26 cellular contexts compared by ENCODE assay signal in the genomic region with DNA sequence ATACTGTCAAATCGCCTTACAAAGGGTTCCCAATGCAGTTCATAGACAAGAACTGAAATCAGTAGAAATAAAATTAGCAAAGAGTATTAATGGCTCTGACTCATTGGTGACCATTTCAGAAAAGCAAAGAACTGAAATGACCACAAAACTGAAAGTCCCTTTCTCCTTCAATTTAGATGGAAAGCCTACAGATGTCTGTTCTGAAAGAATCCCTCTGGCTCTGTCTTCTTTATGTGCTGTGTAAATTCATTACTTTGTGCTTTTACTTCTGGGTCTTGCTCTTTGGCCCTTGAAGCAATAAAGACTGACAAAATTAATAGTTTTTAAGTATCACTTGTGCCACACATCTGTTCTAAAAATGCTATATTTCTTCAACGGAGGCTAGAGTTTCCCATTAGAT.
DNase-seq lines count a peak whose midpoint lies in the region; ATAC-seq and TF ChIP-seq lines count a peak whose summit lies in the region.
"Had no signal": no experiment of that assay in that cellular context is flagged by ENCODE, and none has a peak within 500 bp of the region (broad histone marks: within the 10 kb centered on the region; RNA-seq: fewer than 3 reads in every experiment).

No MANE protein-coding gene starts in this region.

- no peaks in the 10 kb centered on the region; the same call in 1 of the 2 replicates for H3K4me1 ChIP-seq in IMR-90 (ENCODE audit: control insufficient read depth, insufficient read depth, low read length)
- peaks cover 13% of the 10 kb centered on the region for H3K4me1 ChIP-seq in osteoblast (ENCODE audit: insufficient read depth, low read length)
- no peaks in the 10 kb centered on the region for H3K4me1 ChIP-seq in psoas muscle
- H3K4me1 ChIP-seq in suprapubic skin, result no peaks in the 10 kb centered on the region
- H3K4me1 ChIP-seq: BLaER1 had no signal

- H3K18ac ChIP-seq in IMR-90 (ENCODE audit: low read depth, low read length), result no peak overlapping the region

- no peak for TF ChIP-seq EP300 in suprapubic skin (IDR thresholded peaks at IDR 0.05)

- no peak overlapping the region for H2AK9ac ChIP-seq in IMR-90 (replicated peaks; ENCODE audit: low read depth, low read length, poor library complexity)

- no peak overlapping the region for H3K23ac ChIP-seq in IMR-90 (ENCODE audit: low read depth, low read length)

- TF ChIP-seq RAD21 in IMR-90 (IDR thresholded peaks at IDR 0.05; ENCODE audit: low read length), result no peak

- H2BK120ac ChIP-seq in IMR-90 (ENCODE audit: low read depth, low read length), result no peak overlapping the region

- H3K27me3 Mint-ChIP-seq in activated CD4-positive, alpha-beta memory T cell treated with anti-CD3 and anti-CD28 coated beads for 36 hours, result peaks cover 16% of the 10 kb centered on the region

- no peaks in the 10 kb centered on the region for H3K36me3 Mint-ChIP-seq in activated CD4-positive, alpha-beta memory T cell treated with anti-CD3 and anti-CD28 coated beads for 36 hours
- H3K36me3 Mint-ChIP-seq: CD4-positive, CD25-positive, alpha-beta regulatory T cell; IgD-negative memory B cell had no signal

- H3K9me3 ChIP-seq in IMR-90 (ENCODE audit: control insufficient read depth, insufficient read depth, low read length) (no peaks in the 10 kb centered on the region), osteoblast (ENCODE audit: low read depth, low read length) (no peaks in the 10 kb centered on the region), psoas muscle (no peaks in the 10 kb centered on the region), suprapubic skin (no peaks in the 10 kb centered on the region)
- H3K9me3 ChIP-seq: BLaER1, SJSA1 had no signal

- H3K9me3 Mint-ChIP-seq in activated CD4-positive, alpha-beta memory T cell treated with anti-CD3 and anti-CD28 coated beads for 36 hours, result no peaks in the 10 kb centered on the region
- H3K9me3 Mint-ChIP-seq: CD4-positive, CD25-positive, alpha-beta regulatory T cell; IgD-negative memory B cell had no signal

- no peaks in the 10 kb centered on the region for H3K4me1 Mint-ChIP-seq in activated CD4-positive, alpha-beta memory T cell treated with anti-CD3 and anti-CD28 coated beads for 36 hours (ENCODE audit: low read depth)
- H3K4me1 Mint-ChIP-seq: CD4-positive, CD25-positive, alpha-beta regulatory T cell had no signal

- no peak overlapping the region for H3K9ac ChIP-seq in IMR-90 (ENCODE audit: low read depth, low read length)
- H3K9ac ChIP-seq: BLaER1, KMS-11 had no signal

- H3K4ac ChIP-seq in IMR-90 (ENCODE audit: low read depth, low read length), result no peak overlapping the region

- POLR2A ChIA-PET in IMR-90 (lab: Charles Lee; ENCODE audit: unreplicated experiment), result no interaction called here
- POLR2A ChIA-PET in activated CD4-positive, alpha-beta memory T cell treated with anti-CD3 and anti-CD28 coated beads for 36 hours (lab: Charles Lee), result no interaction called here

- intact Hi-C loops in IMR-90 (cut with micrococcal nuclease), result no loop called here
- intact Hi-C loops in activated CD4-positive, alpha-beta memory T cell treated with anti-CD3 and anti-CD28 coated beads for 36 hours (cut with micrococcal nuclease), result no loop called here
- intact Hi-C loops in psoas muscle (cut with DNase I), result no loop called here

- no peaks in the 10 kb centered on the region for H3K79me2 ChIP-seq in osteoblast (ENCODE audit: insufficient read depth, low read length)

- dilution Hi-C loops in IMR-90 (cut with HindIII; ENCODE audit: low sequenced_read_pairs, unreplicated experiment), result no loop called here

- H3K27ac Mint-ChIP-seq in activated CD4-positive, alpha-beta memory T cell treated with anti-CD3 and anti-CD28 coated beads for 36 hours, result no peak overlapping the region
- H3K27ac Mint-ChIP-seq: CD4-positive, CD25-positive, alpha-beta regulatory T cell; IgD-negative memory B cell had no signal

- H2AFZ ChIP-seq in IMR-90 (replicated peaks; ENCODE audit: low read length, poor library complexity) (no peak overlapping the region), osteoblast (ENCODE audit: low read length) (peak overlapping the region; percentile 27)
- H2AFZ ChIP-seq: PC-9 had no signal

- H3K36me3 ChIP-seq in IMR-90 (ENCODE audit: control insufficient read depth, insufficient read depth, low read length) (no peaks in the 10 kb centered on the region), osteoblast (ENCODE audit: insufficient read depth, low read length) (no peaks in the 10 kb centered on the region), psoas muscle (ENCODE audit: insufficient read depth in 1 of 2, low read depth in 1 of 2) (no peaks in the 10 kb centered on the region), suprapubic skin (no peaks in the 10 kb centered on the region)
- H3K36me3 ChIP-seq: BLaER1, SJSA1 had no signal

- H3K56ac ChIP-seq in IMR-90 (ENCODE audit: extremely low read depth, insufficient read depth, low read length), result no peak overlapping the region

- H4K91ac ChIP-seq in IMR-90 (ENCODE audit: insufficient read depth, low read depth, low read length), result no peak overlapping the region

- BruUV-seq in IMR-90 (replicated peaks; lab: Mats Ljungman, UMichigan), result no TSS peak

- no CpG with 5 or more reads among the region's 2 CpGs for WGBS in IMR-90 (ENCODE audit: extremely low coverage in 2 of 2, insufficient read length in 1 of 2), 2 experiments
- WGBS in psoas muscle, 3 donors, result 76 to 77% (median 77%) methylated on average over 2 of the region's 2 CpGs
- 79% methylated on average over 2 of the region's 2 CpGs for WGBS in suprapubic skin

- no peak overlapping the region for H3K14ac ChIP-seq in IMR-90 (replicated peaks; ENCODE audit: low read depth, low read length)

- no peaks in the 10 kb centered on the region for H3K79me1 ChIP-seq in IMR-90 (ENCODE audit: low read depth in 1 of 2, low read length in 2 of 2)

- no peaks in the 10 kb centered on the region for H3K9me1 ChIP-seq in IMR-90 (ENCODE audit: insufficient read depth, low read length)

- H2AK5ac ChIP-seq in IMR-90 (ENCODE audit: low read depth, low read length), result no peak overlapping the region

- H4K20me1 ChIP-seq in IMR-90 (ENCODE audit: insufficient read depth, low read length) (no peaks in the 10 kb centered on the region), osteoblast (ENCODE audit: insufficient read depth, low read length) (no peaks in the 10 kb centered on the region)
- H4K20me1 ChIP-seq: BLaER1 had no signal

- no peak overlapping the region for H2BK15ac ChIP-seq in IMR-90 (ENCODE audit: low read depth, low read length)

- H3K27ac ChIP-seq in IMR-90 (ENCODE audit: insufficient read depth, low read length), result no peak overlapping the region
- no peak overlapping the region for H3K27ac ChIP-seq in osteoblast (ENCODE audit: low read depth, low read length)
- no peak overlapping the region for H3K27ac ChIP-seq in psoas muscle
- no peak overlapping the region for H3K27ac ChIP-seq in suprapubic skin
- H3K27ac ChIP-seq: BLaER1, KMS-11, PC-9, SJSA1 had no signal

- ATAC-seq in IMR-90 (ENCODE audit: low read depth) (no peak), SK-N-SH treated with all-trans-retinoic acid at 6 μM for 48 hours (peak; percentile 32), psoas muscle (no peak)
- ATAC-seq: GM12878, HCT116 had no signal

- TF ChIP-seq CTCF in IMR-90 (conservative IDR thresholded peaks at IDR 0.05; ENCODE audit: low read depth, low read length), result no peak
- TF ChIP-seq CTCF in osteoblast (IDR thresholded peaks at IDR 0.05; ENCODE audit: extremely low read depth, low read depth, low read length), result no peak
- TF ChIP-seq CTCF in psoas muscle (IDR thresholded peaks at IDR 0.05), result no peak
- TF ChIP-seq CTCF in suprapubic skin (IDR thresholded peaks at IDR 0.05), result no peak

- H3K4me2 ChIP-seq in IMR-90 (ENCODE audit: low read depth, low read length) (no peak overlapping the region), osteoblast (ENCODE audit: insufficient read depth, low read length) (peak overlapping the region; percentile 13)
- H3K4me2 ChIP-seq: BLaER1, KMS-11, PC-9 had no signal

- in situ Hi-C loops in IMR-90 (cut with MboI; ENCODE audit: low sequenced_read_pairs), result no loop called here

- no peak overlapping the region for H2BK20ac ChIP-seq in IMR-90 (ENCODE audit: low read depth, low read length)

- DNase-seq in AG08395 (ENCODE audit: low spot score), result peak; percentile 2
- peak; percentile 12 for DNase-seq in IMR-90
- no peak for DNase-seq in osteoblast (ENCODE audit: insufficient read length, low spot score, missing footprints)
- DNase-seq in activated CD4-positive, alpha-beta memory T cell treated with anti-CD3 and anti-CD28 coated beads for 36 hours, result no peak
- DNase-seq in COLO668 (lab: John Stamatoyannopoulos, UW; ENCODE audit: unreplicated experiment), result no peak
- no peak for DNase-seq in psoas muscle
- no peak for DNase-seq in suprapubic skin (ENCODE audit: low spot score in 2 of 2)
- DNase-seq: 8988T; CD4-positive, CD25-positive, alpha-beta regulatory T cell; NCI-H1105; NCI-H1436 treated with DMSO at 0.1 percent for 48 hours; NCI-H187 treated with DMSO at 0.1 percent for 48 hours; NCI-H2171 treated with DMSO at 0.1 percent for 48 hours; NCI-H345; NCI-H510A treated with DMSO at 0.1 percent for 48 hours; NCI-H774; PC-9; Right ventricle myocardium superior; RPMI8226 had no signal

- TF ChIP-seq POLR2A in IMR-90 (IDR thresholded peaks at IDR 0.05; ENCODE audit: low read depth, low read length) (no peak), suprapubic skin (IDR thresholded peaks at IDR 0.05) (no peak)

- H3K4me3 Mint-ChIP-seq in activated CD4-positive, alpha-beta memory T cell treated with anti-CD3 and anti-CD28 coated beads for 36 hours, result no peak overlapping the region
- H3K4me3 Mint-ChIP-seq: CD4-positive, CD25-positive, alpha-beta regulatory T cell; IgD-negative memory B cell had no signal

- H2BK5ac ChIP-seq in IMR-90 (ENCODE audit: low read depth, low read length, poor library complexity, severe bottlenecking), result no peak overlapping the region

- no peak overlapping the region for H4K8ac ChIP-seq in IMR-90 (ENCODE audit: low read depth in 2 of 2, low read length in 2 of 2)

- CTCF ChIA-PET in IMR-90 (lab: Yijun Ruan, JAX), result no interaction called here
- CTCF ChIA-PET in activated CD4-positive, alpha-beta memory T cell treated with anti-CD3 and anti-CD28 coated beads for 36 hours (lab: Charles Lee), result no interaction called here

- H4K5ac ChIP-seq in IMR-90 (ENCODE audit: low read depth, low read length), result no peak overlapping the region

- H3K27me3 ChIP-seq in IMR-90 (ENCODE audit: control insufficient read depth, insufficient read depth, low read length) (peaks cover 3% of the 10 kb centered on the region), osteoblast (ENCODE audit: insufficient read depth, low read length) (no peaks in the 10 kb centered on the region), psoas muscle (ENCODE audit: insufficient read depth in 3 of 3, low read length in 2 of 3) (no peaks in the 10 kb centered on the region), suprapubic skin (peaks cover 3% of the 10 kb centered on the region)
- H3K27me3 ChIP-seq: BLaER1, SJSA1 had no signal

- H3K4me3 ChIP-seq in IMR-90 (ENCODE audit: insufficient read depth, low read depth, low read length) (no peak overlapping the region), osteoblast (ENCODE audit: insufficient read depth, low read length) (no peak overlapping the region), psoas muscle (no peak overlapping the region), suprapubic skin (no peak overlapping the region)
- H3K4me3 ChIP-seq: BLaER1, GM12878, PC-9, SJSA1 had no signal

TF ChIP-seq in SK-N-SH treated with all-trans-retinoic acid at 6 μM for 48 hours, 23 proteins besides CTCF, POLR2A, EP300 and RAD21 (continues in another document):
- TF ChIP-seq ZNF70 (CRISPR knock-in tag; IDR thresholded peaks at IDR 0.05), result no peak

Comparison
In these comparisons a context has a peak if more than half of its experiments do, and no peak if none do; other contexts are left out.
1. DNase-seq: peak in AG08395 (single experiment) and IMR-90 (single experiment); none in osteoblast (single experiment), activated CD4-positive, alpha-beta memory T cell treated with anti-CD3 and anti-CD28 coated beads for 36 hours (single experiment), COLO668 (single experiment), psoas muscle (0 of 2) and suprapubic skin (0 of 2).